Comparison of ENCODE assay signal across 1 cellular context in genomic region chr5:16912080-16912479, GRCh38.
TF ChIP-seq lines count a peak whose summit lies in the region.

No MANE protein-coding gene starts in this region.

TF ChIP-seq in SK-N-SH, 30 proteins besides CTCF, POLR2A, EP300 and RAD21:
- TF ChIP-seq SMC3 (IDR thresholded peaks at IDR 0.05; ENCODE audit: low read depth, low read length), result no peak
- TF ChIP-seq ELF1 (IDR thresholded peaks at IDR 0.05), result no peak
- TF ChIP-seq FOXJ3 (CRISPR knock-in tag; IDR thresholded peaks at IDR 0.05), result no peak
- TF ChIP-seq YY1 (IDR thresholded peaks at IDR 0.05; ENCODE audit: low read depth), result no peak
- no peak for TF ChIP-seq GATA2 (CRISPR knock-in tag; IDR thresholded peaks at IDR 0.05)
- TF ChIP-seq NFIC (IDR thresholded peaks at IDR 0.05; ENCODE audit: borderline replicate concordance), result no peak
- TF ChIP-seq TEAD4 (IDR thresholded peaks at IDR 0.05; ENCODE audit: borderline replicate concordance, insufficient read depth), result no peak
- no peak for TF ChIP-seq TAF1 (IDR thresholded peaks at IDR 0.05; ENCODE audit: borderline replicate concordance, low read depth, low read length)
- TF ChIP-seq, protein P1, sequence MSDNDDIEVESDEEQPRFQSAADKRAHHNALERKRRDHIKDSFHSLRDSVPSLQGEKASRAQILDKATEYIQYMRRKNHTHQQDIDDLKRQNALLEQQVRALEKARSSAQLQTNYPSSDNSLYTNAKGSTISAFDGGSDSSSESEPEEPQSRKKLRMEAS (IDR thresholded peaks at IDR 0.05; ENCODE audit: low read depth), result no peak
- no peak for TF ChIP-seq RXRA (IDR thresholded peaks at IDR 0.05; ENCODE audit: borderline replicate concordance, low read depth)
- TF ChIP-seq EZH2phosphoT487 (IDR thresholded peaks at IDR 0.05; ENCODE audit: borderline replicate concordance, low read depth), result no peak
- TF ChIP-seq USF2 (IDR thresholded peaks at IDR 0.05; ENCODE audit: borderline replicate concordance, low read depth, low read length), result no peak
- no peak for TF ChIP-seq IRF3 (IDR thresholded peaks at IDR 0.05; ENCODE audit: low read depth, low read length)
- no peak for TF ChIP-seq CHD2 (IDR thresholded peaks at IDR 0.05; ENCODE audit: low read length, partially characterized antibody)
- TF ChIP-seq FOXM1 (IDR thresholded peaks at IDR 0.05; ENCODE audit: low read depth), result no peak
TF ChIP-seq in SK-N-SH: peak in this region for 0.
